9 cellular contexts compared by ENCODE assay signal in the genomic region with DNA sequence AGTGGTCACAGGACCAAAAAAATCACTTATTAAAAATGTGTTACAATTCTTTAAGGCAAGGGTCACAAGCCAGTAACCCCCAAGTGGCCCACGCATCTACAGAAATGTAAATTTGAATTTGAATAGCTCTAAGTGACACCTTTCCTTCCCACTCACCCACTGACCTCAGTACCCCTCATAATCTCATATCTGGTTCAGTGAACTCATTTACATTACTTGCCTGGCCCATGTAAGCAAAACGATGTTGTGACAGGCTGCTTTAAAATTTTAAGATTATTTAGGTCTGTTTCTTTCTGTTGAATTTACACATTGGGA. TPM values are rescaled to one million over a fixed set of nuclear protein-coding genes. Genes with fewer than 3 reads are reported as not detected.
DNase-seq lines count a peak whose midpoint lies in the region; ATAC-seq and TF ChIP-seq lines count a peak whose summit lies in the region.
"Had no signal": no experiment of that assay in that cellular context is flagged by ENCODE, and none has a peak within 500 bp of the region (broad histone marks: within the 10 kb centered on the region; RNA-seq: fewer than 3 reads in every experiment).

No MANE protein-coding gene starts in this region.

- peak overlapping the region; percentile 56 to 77 (median 74) for H3K4me3 Mint-ChIP-seq in immature natural killer cell

- H3K27ac ChIP-seq in body of pancreas, result no peak overlapping the region

- 52 to 53% methylated on average over 2 of the region's 2 CpGs for WGBS in body of pancreas, 2 donors

- intact Hi-C loops in body of pancreas (cut with DNase I), result no loop called here

- H3K4me1 ChIP-seq in body of pancreas, result no peaks in the 10 kb centered on the region

- H3K4me3 ChIP-seq in body of pancreas, result no peak overlapping the region

- TF ChIP-seq CTCF in body of pancreas (IDR thresholded peaks at IDR 0.05), result no peak

- TF ChIP-seq POLR2A in body of pancreas (IDR thresholded peaks at IDR 0.05), result no peak

- no peaks in the 10 kb centered on the region for H3K36me3 ChIP-seq in body of pancreas (replicated peaks in 1 of 2; ENCODE audit: insufficient read depth in 1 of 2, low read depth in 2 of 2)

- H3K9me3 ChIP-seq in body of pancreas, result no peaks in the 10 kb centered on the region

- no peaks in the 10 kb centered on the region for H3K36me3 Mint-ChIP-seq in immature natural killer cell

- no peaks in the 10 kb centered on the region for H3K27me3 ChIP-seq in body of pancreas

- H3K4me1 Mint-ChIP-seq in immature natural killer cell, result peaks cover 17 to 30% of the 10 kb centered on the region in 2 donors

- peak; percentile 69 for ATAC-seq in GM18517 (IDR thresholded peaks at IDR 0.05; ENCODE audit: unreplicated experiment)
- peak; percentile 43 for ATAC-seq in GM21423 (IDR thresholded peaks at IDR 0.05; ENCODE audit: unreplicated experiment)
- peak; percentile 49 for ATAC-seq in HG03196 (IDR thresholded peaks at IDR 0.05; ENCODE audit: unreplicated experiment)
- no peak for ATAC-seq in body of pancreas

- peaks cover 5 to 15% (median 11%) of the 10 kb centered on the region in 3 donors for H3K27me3 Mint-ChIP-seq in immature natural killer cell (ENCODE audit: low read depth in 3 of 3)
- H3K27me3 Mint-ChIP-seq: progenitor cell of endocrine pancreas had no signal

- H3K27ac Mint-ChIP-seq in immature natural killer cell, result peak overlapping the region; percentile 85 to 97 (median 90)

- DNase-seq in immature natural killer cell, result peak in 2 of 3 donors; percentile 18 to 29
- no peak for DNase-seq in body of pancreas
- DNase-seq in GF-D8 (lab: John Stamatoyannopoulos, UW), result no peak
- no peak for DNase-seq in NCI-H1092 (lab: John Stamatoyannopoulos, UW)
- no peak for DNase-seq in NCI-H2227 (lab: John Stamatoyannopoulos, UW; ENCODE audit: unreplicated experiment)

- H3K9me3 Mint-ChIP-seq in immature natural killer cell, result peaks cover 0 to 3% (median under 1%) of the 10 kb centered on the region in 6 donors

RNA-seq across cellular contexts. Expression of a gene that starts 27.4 kb away (rescaled TPM):
- polyA plus RNA-seq in immature natural killer cell, result 10 to 100 TPM in 1 of 3 donors, 1 to 10 TPM in 2; 5.5 to 15.1 (median 9.3) TPM
- 1 to 10 TPM in 1 of 2 donors, not detected in 1; 3.6 TPM for total RNA-seq in body of pancreas

Comparison
In these comparisons a context has a peak if more than half of its experiments do, and no peak if none do; other contexts are left out.
1. DNase-seq: peak in immature natural killer cell (2 of 3); none in body of pancreas (0 of 4), GF-D8 (single experiment), NCI-H1092 (single experiment) and NCI-H2227 (single experiment).